8 cellular contexts compared by ENCODE assay signal in genomic region chr3:177338697-177339219, GRCh38.
DNase-seq lines count a peak whose midpoint lies in the region; ATAC-seq and TF ChIP-seq lines count a peak whose summit lies in the region.

No MANE protein-coding gene starts in this region.

- H3K36me3 ChIP-seq in SJCRH30 (no peaks in the 10 kb centered on the region), HAP-1 (replicated peaks) (no peaks in the 10 kb centered on the region)

- ATAC-seq in GM19397 (IDR thresholded peaks at IDR 0.05; ENCODE audit: unreplicated experiment) = peak; percentile 33
- ATAC-seq in GM21381 (IDR thresholded peaks at IDR 0.05; ENCODE audit: unreplicated experiment) = no peak

- H3K27ac ChIP-seq in SJCRH30 = no peak overlapping the region
- peak overlapping the region in 1 of 2 donors; percentile 41 for H3K27ac ChIP-seq in coronary artery

- no peak overlapping the region for H3K4me3 ChIP-seq in SJCRH30
- H3K4me3 ChIP-seq in coronary artery = no peak overlapping the region
- no peak overlapping the region for H3K4me3 ChIP-seq in HAP-1

- no peaks in the 10 kb centered on the region for H3K36me3 Mint-ChIP-seq in osteocyte (ENCODE audit: unreplicated experiment)

- no peaks in the 10 kb centered on the region for H3K9me3 ChIP-seq in SJCRH30 (replicated peaks)
- no peaks in the 10 kb centered on the region for H3K9me3 ChIP-seq in HAP-1

- TF ChIP-seq CTCF in osteocyte (IDR thresholded peaks at IDR 0.05) (no peak), coronary artery (IDR thresholded peaks at IDR 0.05) (no peak)

- peak overlapping the region; percentile 83 for H3K27ac Mint-ChIP-seq in osteocyte (ENCODE audit: unreplicated experiment)

- DNase-seq in HS-5 (ENCODE audit: low read depth) (peak; percentile 32), amniotic epithelial cell (ENCODE audit: low read depth) (peak; percentile 94), osteocyte (ENCODE audit: extremely low spot score, unreplicated experiment) (no peak), SJCRH30 (no peak), coronary artery (ENCODE audit: low spot score) (no peak), HAP-1 (ENCODE audit: low spot score in 2 of 2) (no peak)

- in situ Hi-C loops in HAP-1 (cut with MboI; ENCODE audit: low sequenced_read_pairs) = no loop called here

- H3K4me1 Mint-ChIP-seq in osteocyte (ENCODE audit: unreplicated experiment) = peaks cover 90% of the 10 kb centered on the region

- H3K4me1 ChIP-seq in SJCRH30 (peaks cover 53% of the 10 kb centered on the region), HAP-1 (peaks cover 26% of the 10 kb centered on the region)

- no peaks in the 10 kb centered on the region for H3K9me3 Mint-ChIP-seq in osteocyte (ENCODE audit: unreplicated experiment)

- no peaks in the 10 kb centered on the region for H3K27me3 Mint-ChIP-seq in osteocyte (ENCODE audit: unreplicated experiment)

- H3K4me3 Mint-ChIP-seq in osteocyte (ENCODE audit: unreplicated experiment) = no peak overlapping the region

- H3K27me3 ChIP-seq in SJCRH30 = no peaks in the 10 kb centered on the region
- no peaks in the 10 kb centered on the region for H3K27me3 ChIP-seq in HAP-1 (ENCODE audit: low read depth)

Comparison
In these comparisons a context has a peak if more than half of its experiments do, and no peak if none do; other contexts are left out.
1. DNase-seq: peak in HS-5 (single experiment) and amniotic epithelial cell (single experiment); none in osteocyte (single experiment), SJCRH30 (0 of 2), coronary artery (single experiment) and HAP-1 (0 of 2).